32 cellular contexts compared by ENCODE assay signal in the genomic region with DNA sequence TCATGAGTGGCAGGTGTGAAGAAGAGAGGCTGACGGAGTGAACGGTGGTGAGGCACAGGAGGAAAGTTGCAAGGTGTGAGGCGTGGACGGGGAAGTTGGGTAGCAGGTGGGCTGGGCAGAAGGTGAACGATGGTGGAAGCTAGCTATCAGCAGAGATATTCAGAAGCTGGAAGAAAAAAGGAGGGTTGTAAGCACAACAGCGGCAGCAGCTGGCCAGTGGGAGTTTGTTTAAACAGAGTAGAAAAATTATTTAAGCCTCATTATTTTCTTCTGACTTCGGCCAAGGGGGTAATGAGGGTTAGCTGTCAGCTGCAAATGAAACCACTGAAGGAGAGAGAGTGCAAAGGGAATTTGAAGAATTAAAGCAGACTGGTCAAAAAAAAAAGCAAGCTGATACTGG.
DNase-seq lines count a peak whose midpoint lies in the region; ATAC-seq, FAIRE-seq and TF ChIP-seq lines count a peak whose summit lies in the region.
"Had no signal": no experiment of that assay in that cellular context is flagged by ENCODE, and none has a peak within 500 bp of the region (broad histone marks: within the 10 kb centered on the region; RNA-seq: fewer than 3 reads in every experiment).

No MANE protein-coding gene starts in this region.

- H3K27me3 Mint-ChIP-seq in progenitor cell of endocrine pancreas = no peaks in the 10 kb centered on the region
- H3K27me3 Mint-ChIP-seq: activated naive CD4-positive, alpha-beta T cell treated with anti-CD3 and anti-CD28 coated beads, Interleukin-2, amount 50 U/mL, for 24 hours; stimulated activated naive CD8-positive, alpha-beta T cell treated with anti-CD3 and anti-CD28 coated beads, Interleukin-15, Interleukin-2, amounts not matched to agents 100 ng/mL and 50 ng/mL, for 24 hours had no signal

- FAIRE-seq in small intestine (lab: Jason Lieb, UNC) = no peak
- FAIRE-seq: bronchial epithelial cell, endothelial cell of umbilical vein, GM18507, HTR-8/SVneo had no signal

- H3K4me3 ChIP-seq in small intestine (ENCODE audit: low read depth in 1 of 2, low read length in 2 of 2) = no peak overlapping the region
- H3K4me3 ChIP-seq: gastroesophageal sphincter, smooth muscle cell, uterus had no signal

- TF ChIP-seq CTCF in progenitor cell of endocrine pancreas (IDR thresholded peaks at IDR 0.05; ENCODE audit: unreplicated experiment) = no peak

- peak overlapping the region; percentile 77 for H3K27ac Mint-ChIP-seq in progenitor cell of endocrine pancreas
- H3K27ac Mint-ChIP-seq: activated naive CD4-positive, alpha-beta T cell treated with anti-CD3 and anti-CD28 coated beads, Interleukin-2, amount 50 U/mL, for 24 hours; CD8-positive, alpha-beta T cell; stimulated activated naive CD8-positive, alpha-beta T cell treated with anti-CD3 and anti-CD28 coated beads, Interleukin-15, Interleukin-2, amounts not matched to agents 100 ng/mL and 50 ng/mL, for 24 hours had no signal

- peaks cover 5% of the 10 kb centered on the region for H3K4me1 Mint-ChIP-seq in progenitor cell of endocrine pancreas (ENCODE audit: low read depth)
- H3K4me1 Mint-ChIP-seq: activated naive CD4-positive, alpha-beta T cell treated with anti-CD3 and anti-CD28 coated beads, Interleukin-2, amount 50 U/mL, for 24 hours; naive thymus-derived CD8-positive, alpha-beta T cell had no signal

- H3K9me3 Mint-ChIP-seq in progenitor cell of endocrine pancreas (ENCODE audit: low read depth) = no peaks in the 10 kb centered on the region
- H3K9me3 Mint-ChIP-seq: activated naive CD4-positive, alpha-beta T cell treated with anti-CD3 and anti-CD28 coated beads, Interleukin-2, amount 50 U/mL, for 24 hours; CD8-positive, alpha-beta T cell; naive thymus-derived CD8-positive, alpha-beta T cell; stimulated activated naive CD8-positive, alpha-beta T cell treated with anti-CD3 and anti-CD28 coated beads, Interleukin-15, Interleukin-2, amounts not matched to agents 100 ng/mL and 50 ng/mL, for 24 hours had no signal

- no peaks in the 10 kb centered on the region for H3K9me3 ChIP-seq in small intestine (ENCODE audit: control insufficient read depth, low read depth)
- H3K9me3 ChIP-seq: BE2C, gastroesophageal sphincter, uterus had no signal

- DNase-seq in NCI-H1092 treated with DMSO at 0.1 percent for 48 hours (lab: John Stamatoyannopoulos, UW) = peak; percentile 68
- peak; percentile 66 for DNase-seq in NCI-H446 treated with DMSO at 0.1 percent for 48 hours (lab: John Stamatoyannopoulos, UW)
- DNase-seq in astrocyte of the hippocampus (ENCODE audit: low read depth, low spot score) = peak; percentile 42
- DNase-seq in progenitor cell of endocrine pancreas (ENCODE audit: low spot score, unreplicated experiment) = no peak
- no peak for DNase-seq in activated CD8-positive, alpha-beta memory T cell treated with anti-CD3 and anti-CD28 coated beads, Interleukin-2, amount 50 U/mL, for 4 hours
- DNase-seq in small intestine = no peak
- DNase-seq: ACHN; activated CD4-positive, alpha-beta T cell treated with anti-CD3 and anti-CD28 coated beads for 48 hours; amygdala; BE2C; CD8-positive, alpha-beta T cell; DMS 273 treated with DMSO at 0.1 percent for 48 hours; EL; GOT3; hypothalamus; KBM-7; left cardiac atrium; naive thymus-derived CD8-positive, alpha-beta T cell; NCI-H1105 treated with DMSO at 0.1 percent for 48 hours; NCI-H526 treated with DMSO at 0.1 percent for 48 hours; RPMI8226; stimulated activated CD4-positive, alpha-beta T cell treated with anti-CD3 and anti-CD28 coated beads, Interleukin-1b, Interleukin-23, amount 100 ng/mL, for 48 hours; uterus had no signal

- no peaks in the 10 kb centered on the region for H3K36me3 ChIP-seq in small intestine (ENCODE audit: control insufficient read depth in 2 of 2, insufficient read depth in 2 of 2, low read length in 2 of 2)
- H3K36me3 ChIP-seq: BE2C, gastroesophageal sphincter, uterus had no signal

- no peaks in the 10 kb centered on the region for H3K27me3 ChIP-seq in small intestine (ENCODE audit: control insufficient read depth in 2 of 2, insufficient read depth in 2 of 2, low read length in 2 of 2)
- H3K27me3 ChIP-seq: BE2C, gastroesophageal sphincter, uterus had no signal

- no peaks in the 10 kb centered on the region for H3K4me1 ChIP-seq in small intestine (ENCODE audit: control insufficient read depth in 2 of 2, insufficient read depth in 1 of 2, low read depth in 1 of 2, low read length in 1 of 2)
- H3K4me1 ChIP-seq: gastroesophageal sphincter, uterus had no signal

- 44 to 57% (median 53%) methylated on average over 7 of the region's 7 CpGs for WGBS in small intestine, 3 donors

- ATAC-seq in HG03039 (IDR thresholded peaks at IDR 0.05; ENCODE audit: unreplicated experiment) = no peak
- ATAC-seq: CD8-positive, alpha-beta T cell; gastroesophageal sphincter; left cardiac atrium; naive thymus-derived CD8-positive, alpha-beta T cell had no signal

- H3K27ac ChIP-seq in small intestine (ENCODE audit: low read depth in 1 of 2, low read length in 1 of 2) = no peak overlapping the region
- H3K27ac ChIP-seq: gastroesophageal sphincter, uterus had no signal

- peak overlapping the region; percentile 10 for H3K4me3 Mint-ChIP-seq in progenitor cell of endocrine pancreas (ENCODE audit: low read depth)
- H3K4me3 Mint-ChIP-seq: activated naive CD4-positive, alpha-beta T cell treated with anti-CD3 and anti-CD28 coated beads, Interleukin-2, amount 50 U/mL, for 24 hours; CD8-positive, alpha-beta T cell; naive thymus-derived CD8-positive, alpha-beta T cell; stimulated activated naive CD8-positive, alpha-beta T cell treated with anti-CD3 and anti-CD28 coated beads, Interleukin-15, Interleukin-2, amounts not matched to agents 100 ng/mL and 50 ng/mL, for 24 hours had no signal

- H3K36me3 Mint-ChIP-seq in progenitor cell of endocrine pancreas (ENCODE audit: insufficient read depth) = no peaks in the 10 kb centered on the region
- H3K36me3 Mint-ChIP-seq: activated naive CD4-positive, alpha-beta T cell treated with anti-CD3 and anti-CD28 coated beads, Interleukin-2, amount 50 U/mL, for 24 hours; CD8-positive, alpha-beta T cell; naive thymus-derived CD8-positive, alpha-beta T cell had no signal

Comparison
In these comparisons a context has a peak if more than half of its experiments do, and no peak if none do; other contexts are left out.
1. DNase-seq: peak in NCI-H1092 treated with DMSO at 0.1 percent for 48 hours (single experiment), NCI-H446 treated with DMSO at 0.1 percent for 48 hours (single experiment) and astrocyte of the hippocampus (single experiment); none in progenitor cell of endocrine pancreas (single experiment), activated CD8-positive, alpha-beta memory T cell treated with anti-CD3 and anti-CD28 coated beads, Interleukin-2, amount 50 U/mL, for 4 hours (single experiment) and small intestine (single experiment).